In the genomic region with DNA sequence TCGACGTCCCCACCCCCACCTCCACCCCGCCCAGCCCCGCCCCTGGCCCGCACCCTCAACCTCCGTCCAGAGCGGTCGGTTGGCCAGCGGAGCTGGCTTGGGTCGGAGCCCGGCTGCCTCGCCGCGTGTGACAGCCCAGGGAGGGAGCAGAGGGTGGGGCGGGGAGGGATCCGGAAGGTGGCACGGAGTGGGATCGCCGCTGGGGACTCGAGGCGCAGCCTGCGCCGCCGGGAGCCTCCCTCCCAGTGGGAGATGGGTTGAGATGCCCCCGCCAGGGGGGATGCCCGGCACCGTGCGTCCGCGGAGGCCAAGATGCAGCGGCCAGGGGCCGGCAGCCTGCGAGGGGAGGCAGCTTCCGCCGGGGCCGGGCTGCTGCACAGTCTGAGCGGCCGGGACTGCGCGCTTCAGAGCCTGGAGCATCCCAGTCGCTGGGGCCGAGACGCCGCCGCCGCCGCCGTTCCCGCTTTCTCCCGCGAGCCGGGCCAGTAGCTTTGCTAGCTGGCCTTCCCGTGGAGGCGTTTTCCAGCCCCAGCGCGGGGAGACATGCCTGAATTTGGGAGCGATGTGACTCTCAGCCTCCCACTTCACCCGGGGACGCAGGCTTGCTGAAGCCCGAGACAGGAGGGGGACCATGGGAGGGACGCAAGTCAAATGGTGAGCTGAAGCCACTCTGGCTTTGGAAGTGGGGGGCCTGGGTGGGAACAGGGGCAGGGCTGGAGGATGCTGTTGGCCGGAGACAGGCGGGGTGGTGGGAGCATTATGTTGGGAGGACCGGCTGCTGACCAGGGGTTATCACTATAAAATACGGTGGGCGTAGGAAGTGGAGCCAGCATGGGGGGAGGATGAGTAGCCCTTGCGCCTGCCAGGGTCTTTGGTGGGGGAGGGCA, we compare ENCODE assay signal across 1 cellular context.
TF ChIP-seq lines count a peak whose summit lies in the region.

No MANE protein-coding gene starts in this region.

TF ChIP-seq in HEK293, 187 proteins besides CTCF, POLR2A, EP300 and RAD21 (continued from another document and continues in another):
- TF ChIP-seq ZNF518A (tag by site-specific recombination; conservative IDR thresholded peaks at IDR 0.05; ENCODE audit: low read depth) (no peak), GLIS1 (tag by site-specific recombination; IDR thresholded peaks at IDR 0.05) (peak; percentile 90), IKZF3 (tag by site-specific recombination; IDR thresholded peaks at IDR 0.05) (no peak), SCRT2 (tag by site-specific recombination; IDR thresholded peaks at IDR 0.05) (no peak), HOXC10 (CRISPR knock-in tag; IDR thresholded peaks at IDR 0.05) (no peak), ZNF274 (IDR thresholded peaks at IDR 0.05; ENCODE audit: low read length) (no peak), ZNF274 (tag by site-specific recombination; IDR thresholded peaks at IDR 0.05; ENCODE audit: borderline replicate concordance) (no peak), SCRT1 (tag by site-specific recombination; IDR thresholded peaks at IDR 0.05; ENCODE audit: borderline replicate concordance) (no peak), ZNF416 (tag by site-specific recombination; IDR thresholded peaks at IDR 0.05) (no peak), KLF8 (tag by site-specific recombination; IDR thresholded peaks at IDR 0.05) (no peak), ZNF580 (tag by site-specific recombination; IDR thresholded peaks at IDR 0.05) (no peak), ZNF777 (tag by site-specific recombination; IDR thresholded peaks at IDR 0.05; ENCODE audit: borderline replicate concordance) (no peak), ZNF768 (tag by site-specific recombination; IDR thresholded peaks at IDR 0.05) (no peak), GFI1B (tag by site-specific recombination; IDR thresholded peaks at IDR 0.05) (no peak), KLF1 (tag by site-specific recombination; IDR thresholded peaks at IDR 0.05) (peak; percentile 26; the same call in 1 of the 2 replicates), ZNF394 (tag by site-specific recombination; IDR thresholded peaks at IDR 0.05; ENCODE audit: borderline replicate concordance) (no peak), ZNF600 (tag by site-specific recombination; IDR thresholded peaks at IDR 0.05) (peak; percentile 72), ZNF16 (tag by site-specific recombination; IDR thresholded peaks at IDR 0.05; ENCODE audit: low read depth) (no peak), TRIM28 (IDR thresholded peaks at IDR 0.05; ENCODE audit: borderline replicate concordance, low read length) (no peak), HIC1 (tag by site-specific recombination; IDR thresholded peaks at IDR 0.05) (peak; percentile 44; the same call in 1 of the 2 replicates), YY2 (tag by site-specific recombination; IDR thresholded peaks at IDR 0.05) (no peak), KLF16 (tag by site-specific recombination; IDR thresholded peaks at IDR 0.05) (0 out of 2 replicates have a peak, but pooled peaks have one; percentile 22), SP2 (tag by site-specific recombination; IDR thresholded peaks at IDR 0.05) (peak; percentile 65), ZNF423 (tag by site-specific recombination; IDR thresholded peaks at IDR 0.05) (peak; percentile 70; the same call in 1 of the 2 replicates), PATZ1 (tag by site-specific recombination; IDR thresholded peaks at IDR 0.05) (peak; percentile 52), ZNF341 (tag by site-specific recombination; IDR thresholded peaks at IDR 0.05; ENCODE audit: low read depth) (peak; percentile 80), ZNF302 (tag by site-specific recombination; IDR thresholded peaks at IDR 0.05; ENCODE audit: low read depth) (no peak), SETDB1 (IDR thresholded peaks at IDR 0.05; ENCODE audit: insufficient read length, low read length) (no peak), ZNF670 (tag by site-specific recombination; IDR thresholded peaks at IDR 0.05; ENCODE audit: low read depth) (no peak), TCF7L2 (IDR thresholded peaks at IDR 0.05; ENCODE audit: borderline replicate concordance, low read depth, low read length) (no peak), KLF9 (tag by site-specific recombination; IDR thresholded peaks at IDR 0.05; ENCODE audit: low read depth) (no peak), ZNF112 (tag by site-specific recombination; IDR thresholded peaks at IDR 0.05) (no peak), ZNF555 (tag by site-specific recombination; conservative IDR thresholded peaks at IDR 0.05) (no peak), ELK4 (IDR thresholded peaks at IDR 0.05; ENCODE audit: borderline replicate concordance, low read depth, low read length) (no peak), ZNF292 (tag by site-specific recombination; IDR thresholded peaks at IDR 0.05; ENCODE audit: borderline replicate concordance, low read depth) (no peak), ZNF610 (tag by site-specific recombination; IDR thresholded peaks at IDR 0.05; ENCODE audit: borderline replicate concordance) (no peak), GLIS2 (tag by site-specific recombination; IDR thresholded peaks at IDR 0.05) (peak; percentile 81), RBAK (tag by site-specific recombination; IDR thresholded peaks at IDR 0.05) (no peak), ZNF24 (tag by site-specific recombination; IDR thresholded peaks at IDR 0.05) (no peak), ZNF169 (tag by site-specific recombination; IDR thresholded peaks at IDR 0.05) (no peak), PBX3 (CRISPR knock-in tag; IDR thresholded peaks at IDR 0.05) (0 out of 2 replicates have a peak, but pooled peaks have one; percentile 36)
- TF ChIP-seq, protein P1, sequence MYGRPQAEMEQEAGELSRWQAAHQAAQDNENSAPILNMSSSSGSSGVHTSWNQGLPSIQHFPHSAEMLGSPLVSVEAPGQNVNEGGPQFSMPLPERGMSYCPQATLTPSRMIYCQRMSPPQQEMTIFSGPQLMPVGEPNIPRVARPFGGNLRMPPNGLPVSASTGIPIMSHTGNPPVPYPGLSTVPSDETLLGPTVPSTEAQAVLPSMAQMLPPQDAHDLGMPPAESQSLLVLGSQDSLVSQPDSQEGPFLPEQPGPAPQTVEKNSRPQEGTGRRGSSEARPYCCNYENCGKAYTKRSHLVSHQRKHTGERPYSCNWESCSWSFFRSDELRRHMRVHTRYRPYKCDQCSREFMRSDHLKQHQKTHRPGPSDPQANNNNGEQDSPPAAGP (tag by site-specific recombination; IDR thresholded peaks at IDR 0.05): 0 out of 2 replicates have a peak, but pooled peaks have one; percentile 32
- TF ChIP-seq, protein P2, sequence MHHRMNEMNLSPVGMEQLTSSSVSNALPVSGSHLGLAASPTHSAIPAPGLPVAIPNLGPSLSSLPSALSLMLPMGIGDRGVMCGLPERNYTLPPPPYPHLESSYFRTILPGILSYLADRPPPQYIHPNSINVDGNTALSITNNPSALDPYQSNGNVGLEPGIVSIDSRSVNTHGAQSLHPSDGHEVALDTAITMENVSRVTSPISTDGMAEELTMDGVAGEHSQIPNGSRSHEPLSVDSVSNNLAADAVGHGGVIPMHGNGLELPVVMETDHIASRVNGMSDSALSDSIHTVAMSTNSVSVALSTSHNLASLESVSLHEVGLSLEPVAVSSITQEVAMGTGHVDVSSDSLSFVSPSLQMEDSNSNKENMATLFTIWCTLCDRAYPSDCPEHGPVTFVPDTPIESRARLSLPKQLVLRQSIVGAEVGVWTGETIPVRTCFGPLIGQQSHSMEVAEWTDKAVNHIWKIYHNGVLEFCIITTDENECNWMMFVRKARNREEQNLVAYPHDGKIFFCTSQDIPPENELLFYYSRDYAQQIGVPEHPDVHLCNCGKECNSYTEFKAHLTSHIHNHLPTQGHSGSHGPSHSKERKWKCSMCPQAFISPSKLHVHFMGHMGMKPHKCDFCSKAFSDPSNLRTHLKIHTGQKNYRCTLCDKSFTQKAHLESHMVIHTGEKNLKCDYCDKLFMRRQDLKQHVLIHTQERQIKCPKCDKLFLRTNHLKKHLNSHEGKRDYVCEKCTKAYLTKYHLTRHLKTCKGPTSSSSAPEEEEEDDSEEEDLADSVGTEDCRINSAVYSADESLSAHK (tag by site-specific recombination; IDR thresholded peaks at IDR 0.05): no peak
- TF ChIP-seq, protein P3, sequence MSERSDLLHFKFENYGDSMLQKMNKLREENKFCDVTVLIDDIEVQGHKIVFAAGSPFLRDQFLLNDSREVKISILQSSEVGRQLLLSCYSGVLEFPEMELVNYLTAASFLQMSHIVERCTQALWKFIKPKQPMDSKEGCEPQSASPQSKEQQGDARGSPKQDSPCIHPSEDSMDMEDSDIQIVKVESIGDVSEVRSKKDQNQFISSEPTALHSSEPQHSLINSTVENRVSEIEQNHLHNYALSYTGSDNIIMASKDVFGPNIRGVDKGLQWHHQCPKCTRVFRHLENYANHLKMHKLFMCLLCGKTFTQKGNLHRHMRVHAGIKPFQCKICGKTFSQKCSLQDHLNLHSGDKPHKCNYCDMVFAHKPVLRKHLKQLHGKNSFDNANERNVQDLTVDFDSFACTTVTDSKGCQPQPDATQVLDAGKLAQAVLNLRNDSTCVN (tag by site-specific recombination; optimal IDR thresholded peaks at IDR 0.05): peak; percentile 77
